In the genomic region with DNA sequence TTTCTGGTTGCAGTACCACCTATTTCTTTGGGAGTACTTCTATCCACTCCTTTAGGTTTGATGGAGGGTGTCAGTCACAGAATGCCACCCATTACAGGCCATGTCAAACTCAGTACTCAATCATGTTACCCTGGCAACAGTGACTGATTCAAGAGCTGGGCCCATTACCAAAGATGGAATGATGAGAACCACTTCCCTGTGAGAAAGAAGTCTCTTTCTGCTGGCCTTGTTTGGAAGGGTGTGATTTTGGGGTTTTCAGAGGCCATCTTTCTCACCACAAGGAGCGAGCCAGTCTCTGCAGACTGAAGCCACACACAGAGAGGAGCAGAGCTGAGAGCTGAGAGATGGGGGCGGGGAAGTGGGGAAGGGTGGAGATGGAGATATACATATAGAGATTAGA, we compare ENCODE assay signal across 26 cellular contexts. TPM values are rescaled to one million over a fixed set of nuclear protein-coding genes. Genes with fewer than 3 reads are reported as not detected.
A peak's percentile ranks its signal among the peaks of the same experiment; 100 is the strongest.
DNase-seq lines count a peak whose midpoint lies in the region; ATAC-seq and TF ChIP-seq lines count a peak whose summit lies in the region.
"Had no signal": no experiment of that assay in that cellular context is flagged by ENCODE, and none has a peak within 500 bp of the region (broad histone marks: within the 10 kb centered on the region; RNA-seq: fewer than 3 reads in every experiment).

No MANE protein-coding gene starts in this region.

- peaks cover 9% of the 10 kb centered on the region for H3K9me3 Mint-ChIP-seq in Caco-2 (ENCODE audit: unreplicated experiment)
- H3K9me3 Mint-ChIP-seq in endodermal cell = no peaks in the 10 kb centered on the region
- H3K9me3 Mint-ChIP-seq in natural killer cell treated with Interleukin-12 subunit alpha and Interleukin-12 subunit beta and Interleukin-15 and Interleukin-18, amount 100 ng/mL, for 72 hours = no peaks in the 10 kb centered on the region
- H3K9me3 Mint-ChIP-seq: CD4-positive, alpha-beta T cell; CD8-positive, alpha-beta T cell had no signal

- no peak overlapping the region for H3K27ac ChIP-seq in endodermal cell (ENCODE audit: low read depth, low read length)
- H3K27ac ChIP-seq: 22Rv1; A549; BLaER1 treated with 17β-estradiol and CSF1 and Interleukin-3, amounts not matched to agents 10 nM and 100 nM; C4-2B had no signal

- no peaks in the 10 kb centered on the region for H3K36me3 ChIP-seq in Caco-2 (ENCODE audit: control insufficient read depth, insufficient read depth, low read length)
- H3K36me3 ChIP-seq in endodermal cell (ENCODE audit: control insufficient read depth, insufficient read depth, low read length) = no peaks in the 10 kb centered on the region
- H3K36me3 ChIP-seq: BLaER1 treated with 17β-estradiol and CSF1 and Interleukin-3, amounts not matched to agents 10 nM and 100 nM had no signal

- DNase-seq in Caco-2 (no peak), DMS53 treated with DMSO at 0.1 percent for 48 hours (lab: John Stamatoyannopoulos, UW; ENCODE audit: unreplicated experiment) (peak; percentile 34), endodermal cell (peak; percentile 9), KBM-7 (no peak)
- DNase-seq in natural killer cell treated with Interleukin-12 subunit alpha and Interleukin-12 subunit beta and Interleukin-15 and Interleukin-18, amount 100 ng/mL, for 72 hours (ENCODE audit: low spot score) = no peak
- DNase-seq: AML-193; CD4-positive, alpha-beta T cell; CD8-positive, alpha-beta T cell; DMS 273 treated with DMSO at 0.1 percent for 48 hours; DMS153; DMS79; DND-41; EL; GDM1 had no signal

- peaks cover 24% of the 10 kb centered on the region for H3K4me1 ChIP-seq in Caco-2
- peaks cover 13% of the 10 kb centered on the region for H3K4me1 ChIP-seq in endodermal cell (ENCODE audit: control insufficient read depth, insufficient read depth, low read length)
- H3K4me1 ChIP-seq: A549; BLaER1 treated with 17β-estradiol and CSF1 and Interleukin-3, amounts not matched to agents 10 nM and 100 nM had no signal

- H3K9ac ChIP-seq in endodermal cell (ENCODE audit: extremely low read depth, low read length, poor library complexity, severe bottlenecking) = no peak overlapping the region
- H3K9ac ChIP-seq: BLaER1 treated with 17β-estradiol and CSF1 and Interleukin-3, amounts not matched to agents 10 nM and 100 nM had no signal

- H3K27ac Mint-ChIP-seq in Caco-2 (ENCODE audit: unreplicated experiment) (peak overlapping the region; percentile 54), endodermal cell (no peak overlapping the region)
- H3K27ac Mint-ChIP-seq in natural killer cell treated with Interleukin-12 subunit alpha and Interleukin-12 subunit beta and Interleukin-15 and Interleukin-18, amount 100 ng/mL, for 72 hours = no peak overlapping the region
- H3K27ac Mint-ChIP-seq: B cell; CD4-positive, alpha-beta T cell; CD8-positive, alpha-beta T cell had no signal

- H3K27me3 Mint-ChIP-seq in Caco-2 (ENCODE audit: insufficient read depth, unreplicated experiment) = peaks cover 3% of the 10 kb centered on the region
- peaks cover 11% of the 10 kb centered on the region for H3K27me3 Mint-ChIP-seq in endodermal cell (ENCODE audit: insufficient read depth)
- H3K27me3 Mint-ChIP-seq in natural killer cell treated with Interleukin-12 subunit alpha and Interleukin-12 subunit beta and Interleukin-15 and Interleukin-18, amount 100 ng/mL, for 72 hours = peaks cover 3 to 17% of the 10 kb centered on the region in 2 donors

- CTCF ChIA-PET in Caco-2 (lab: Charles Lee) = interaction anchor here (0.6 to 1.3 kb wide), 2 partner anchors 9 to 13 kb away, joined by 3 read pairs; no protein-coding TSS in a partner anchor

- no peaks in the 10 kb centered on the region for H3K9me3 ChIP-seq in Caco-2
- H3K9me3 ChIP-seq in endodermal cell (ENCODE audit: control insufficient read depth, low read length) = no peaks in the 10 kb centered on the region
- H3K9me3 ChIP-seq: A549; BLaER1 treated with 17β-estradiol and CSF1 and Interleukin-3, amounts not matched to agents 10 nM and 100 nM had no signal

- no TSS peak for BruUV-seq in Caco-2 (replicated peaks; lab: Mats Ljungman, UMichigan)

- no peak overlapping the region for H3K4me3 Mint-ChIP-seq in Caco-2 (ENCODE audit: unreplicated experiment)
- no peak overlapping the region for H3K4me3 Mint-ChIP-seq in endodermal cell
- no peak overlapping the region for H3K4me3 Mint-ChIP-seq in natural killer cell treated with Interleukin-12 subunit alpha and Interleukin-12 subunit beta and Interleukin-15 and Interleukin-18, amount 100 ng/mL, for 72 hours
- H3K4me3 Mint-ChIP-seq: B cell; CD4-positive, alpha-beta T cell; CD8-positive, alpha-beta T cell had no signal

- H3K27me3 ChIP-seq in Caco-2 (replicated peaks; ENCODE audit: control insufficient read depth, insufficient read depth, low read length) (no peaks in the 10 kb centered on the region), endodermal cell (ENCODE audit: control insufficient read depth, insufficient read depth, low read length, poor library complexity, severe bottlenecking) (no peaks in the 10 kb centered on the region)
- H3K27me3 ChIP-seq: BLaER1 treated with 17β-estradiol and CSF1 and Interleukin-3, amounts not matched to agents 10 nM and 100 nM had no signal

- H3K4me1 Mint-ChIP-seq in Caco-2 (ENCODE audit: low read depth, unreplicated experiment) (peaks cover 22% of the 10 kb centered on the region), endodermal cell (peaks cover 21% of the 10 kb centered on the region)
- H3K4me1 Mint-ChIP-seq in natural killer cell treated with Interleukin-12 subunit alpha and Interleukin-12 subunit beta and Interleukin-15 and Interleukin-18, amount 100 ng/mL, for 72 hours (ENCODE audit: low read depth in 2 of 2) = peaks cover 11 to 13% of the 10 kb centered on the region in 2 donors
- H3K4me1 Mint-ChIP-seq: B cell had no signal

- ATAC-seq in natural killer cell treated with Interleukin-12 subunit alpha and Interleukin-12 subunit beta and Interleukin-15 and Interleukin-18, amount 100 ng/mL, for 72 hours = peak; percentile 56 to 57
- ATAC-seq in HG02973 (IDR thresholded peaks at IDR 0.05; ENCODE audit: unreplicated experiment) = no peak
- no peak for ATAC-seq in HG03469 (IDR thresholded peaks at IDR 0.05; ENCODE audit: unreplicated experiment)
- ATAC-seq: A549; CD8-positive, alpha-beta T cell; GM12878 had no signal

- intact Hi-C loops in Caco-2 (cut with micrococcal nuclease; ENCODE audit: unreplicated experiment) = no loop called here

- TF ChIP-seq CTCF in Caco-2 (IDR thresholded peaks at IDR 0.05; ENCODE audit: insufficient read depth in 1 of 2, low read depth in 1 of 2, low read length in 1 of 2, severe bottlenecking in 1 of 2, unreplicated experiment in 1 of 2) = no peak
- TF ChIP-seq CTCF in endodermal cell (conservative IDR thresholded peaks at IDR 0.05) = no peak

- no peak overlapping the region for H3K4me3 ChIP-seq in Caco-2 (ENCODE audit: low read depth, low read length)
- H3K4me3 ChIP-seq in endodermal cell (ENCODE audit: low read length) = no peak overlapping the region
- H3K4me3 ChIP-seq: A549; BLaER1 treated with 17β-estradiol and CSF1 and Interleukin-3, amounts not matched to agents 10 nM and 100 nM; GM12878 had no signal

- H3K36me3 Mint-ChIP-seq in Caco-2 (ENCODE audit: insufficient read depth, unreplicated experiment) (no peaks in the 10 kb centered on the region), endodermal cell (ENCODE audit: low read depth) (no peaks in the 10 kb centered on the region)
- H3K36me3 Mint-ChIP-seq in natural killer cell treated with Interleukin-12 subunit alpha and Interleukin-12 subunit beta and Interleukin-15 and Interleukin-18, amount 100 ng/mL, for 72 hours = no peaks in the 10 kb centered on the region
- H3K36me3 Mint-ChIP-seq: CD8-positive, alpha-beta T cell had no signal

- in situ Hi-C loops in KBM-7 (cut with MboI; ENCODE audit: low pct_unique_long_range_greater_than_20kb, low sequenced_read_pairs) = no loop called here

- POLR2A ChIA-PET in Caco-2 (lab: Charles Lee) = no interaction called here

- 97% methylated on average over 2 of the region's 2 CpGs; no CpG with 5 or more reads in 1 of the 2 experiments for WGBS in endodermal cell (ENCODE audit: insufficient coverage in 1 of 2, insufficient read length in 1 of 2), 2 experiments

RNA-seq across cellular contexts. Expression of a gene that starts 13.9 kb away (rescaled TPM):
- total RNA-seq in Caco-2 (2022) = 1.7 and 1.9 TPM in 2 replicates
- total RNA-seq in endodermal cell = under 1 TPM; 0.04 to 0.20 TPM
- 1.4 TPM for polyA plus RNA-seq in endodermal cell (2013, experiment 1 of 2)
- 1.2 TPM for polyA plus RNA-seq in endodermal cell (2013, experiment 2 of 2)
- total RNA-seq in natural killer cell treated with Interleukin-12 subunit alpha and Interleukin-12 subunit beta and Interleukin-15 and Interleukin-18, amount 100 ng/mL, for 72 hours = not detected
- total RNA-seq: A172; CD4-positive, alpha-beta T cell; CD8-positive, alpha-beta T cell; Daoy; G401 had no signal
- polyA plus RNA-seq: A549, BJ had no signal

Comparison
In these comparisons a context has a peak if more than half of its experiments do, and no peak if none do; other contexts are left out.
1. DNase-seq: peak in DMS53 treated with DMSO at 0.1 percent for 48 hours (single experiment) and endodermal cell (single experiment); none in Caco-2 (0 of 2), natural killer cell treated with Interleukin-12 subunit alpha and Interleukin-12 subunit beta and Interleukin-15 and Interleukin-18, amount 100 ng/mL, for 72 hours (single experiment) and KBM-7 (single experiment).
2. ATAC-seq: peak in natural killer cell treated with Interleukin-12 subunit alpha and Interleukin-12 subunit beta and Interleukin-15 and Interleukin-18, amount 100 ng/mL, for 72 hours (2 of 2); none in HG02973 (single experiment) and HG03469 (single experiment).